In the genomic region with DNA sequence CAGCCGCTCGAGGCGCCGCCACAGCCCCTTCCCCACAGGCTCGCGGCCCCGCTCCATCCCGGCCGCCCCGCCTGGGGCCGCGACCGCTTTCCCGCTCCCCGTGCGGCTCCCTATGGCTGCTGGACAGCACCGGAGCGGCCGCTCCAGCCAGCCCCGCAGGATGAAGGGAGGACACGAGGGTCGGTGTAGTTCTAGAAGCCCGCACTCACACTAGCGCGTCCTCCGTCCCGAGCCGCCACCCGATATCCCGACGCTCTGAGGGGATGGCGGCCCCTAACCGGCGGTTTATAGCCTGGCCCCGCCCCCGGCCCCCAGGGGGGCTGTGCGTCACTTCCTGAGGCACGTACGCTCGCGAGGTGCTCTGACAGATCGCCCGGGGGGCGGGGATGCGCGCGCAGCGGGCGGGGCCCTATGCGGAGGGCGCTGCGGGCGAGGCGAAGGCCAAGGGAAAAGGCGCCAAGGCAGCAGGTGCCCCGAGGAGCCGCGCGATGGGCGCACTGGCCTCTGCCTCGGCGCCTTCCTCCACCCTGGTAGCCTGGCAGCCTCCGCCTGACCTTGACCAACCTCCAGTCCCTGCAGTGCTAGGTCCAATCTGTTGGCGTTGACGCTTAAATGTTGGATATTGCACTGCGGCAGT, we compare ENCODE assay signal across 1 cellular context.
A peak's percentile ranks its signal among the peaks of the same experiment; 100 is the strongest.
TF ChIP-seq lines count a peak whose summit lies in the region.

Gene TFRC, minus strand, starts transcription at position 257 of the 637 bp plus-strand sequence. CDS start 4,991 bp downstream, outside the sequence.

TF ChIP-seq in K562, 482 proteins besides CTCF, POLR2A, EP300 and RAD21 (continued from another document and continues in another):
- no peak for TF ChIP-seq HINFP (tag; conservative IDR thresholded peaks at IDR 0.05; ENCODE audit: low read depth)
- TF ChIP-seq XRCC4 (IDR thresholded peaks at IDR 0.05; ENCODE audit: extremely low read depth, insufficient read depth, insufficient read length), result no peak
- TF ChIP-seq SMAD4 (CRISPR knock-in tag; conservative IDR thresholded peaks at IDR 0.05), result peak; percentile 54; the same call in 1 of the 2 replicates
- TF ChIP-seq ZNF146 (CRISPR knock-in tag; IDR thresholded peaks at IDR 0.05; ENCODE audit: unreplicated experiment), result peak; percentile 8
- peak; percentile 94 for TF ChIP-seq EGR1 (conservative IDR thresholded peaks at IDR 0.05)
- no peak for TF ChIP-seq SETDB1 (IDR thresholded peaks at IDR 0.05; ENCODE audit: low read length)
- 0 out of 2 replicates have a peak, but pooled peaks have one; percentile 62 for TF ChIP-seq CBFB (CRISPR knock-in tag; IDR thresholded peaks at IDR 0.05)
- no peak for TF ChIP-seq ZNF444 (CRISPR knock-in tag; IDR thresholded peaks at IDR 0.05)
- no peak for TF ChIP-seq THRA (IDR thresholded peaks at IDR 0.05)
- TF ChIP-seq PYGO2 (tag; IDR thresholded peaks at IDR 0.05), result no peak
- TF ChIP-seq CUX1 (CRISPR knock-in tag; IDR thresholded peaks at IDR 0.05), result no peak
- peak; percentile 96 for TF ChIP-seq ARID4B (CRISPR knock-in tag; IDR thresholded peaks at IDR 0.05)
- TF ChIP-seq RBM15 (IDR thresholded peaks at IDR 0.05; ENCODE audit: insufficient read depth, low read length), result no peak
- TF ChIP-seq PPARD (CRISPR knock-in tag; IDR thresholded peaks at IDR 0.05), result no peak
- 0 out of 4 replicates have a peak, but pooled peaks of 1 of the 2 experiments have one; percentile 22 for TF ChIP-seq ETV6 (IDR thresholded peaks at IDR 0.05; ENCODE audit: borderline replicate concordance in 1 of 2, low read depth in 2 of 2, low read length in 1 of 2)
- TF ChIP-seq ETV6 (CRISPR knock-in tag; IDR thresholded peaks at IDR 0.05; ENCODE audit: borderline replicate concordance), result no peak; the same call in 1 of the 2 replicates
- TF ChIP-seq, protein P1, sequence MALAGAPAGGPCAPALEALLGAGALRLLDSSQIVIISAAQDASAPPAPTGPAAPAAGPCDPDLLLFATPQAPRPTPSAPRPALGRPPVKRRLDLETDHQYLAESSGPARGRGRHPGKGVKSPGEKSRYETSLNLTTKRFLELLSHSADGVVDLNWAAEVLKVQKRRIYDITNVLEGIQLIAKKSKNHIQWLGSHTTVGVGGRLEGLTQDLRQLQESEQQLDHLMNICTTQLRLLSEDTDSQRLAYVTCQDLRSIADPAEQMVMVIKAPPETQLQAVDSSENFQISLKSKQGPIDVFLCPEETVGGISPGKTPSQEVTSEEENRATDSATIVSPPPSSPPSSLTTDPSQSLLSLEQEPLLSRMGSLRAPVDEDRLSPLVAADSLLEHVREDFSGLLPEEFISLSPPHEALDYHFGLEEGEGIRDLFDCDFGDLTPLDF (CRISPR knock-in tag; IDR thresholded peaks at IDR 0.05), result peak; percentile 88; the same call in 1 of the 2 replicates
- TF ChIP-seq, protein P2, sequence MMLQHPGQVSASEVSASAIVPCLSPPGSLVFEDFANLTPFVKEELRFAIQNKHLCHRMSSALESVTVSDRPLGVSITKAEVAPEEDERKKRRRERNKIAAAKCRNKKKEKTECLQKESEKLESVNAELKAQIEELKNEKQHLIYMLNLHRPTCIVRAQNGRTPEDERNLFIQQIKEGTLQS (IDR thresholded peaks at IDR 0.05), result no peak
- TF ChIP-seq, protein P2 (CRISPR knock-in tag; conservative IDR thresholded peaks at IDR 0.05), result no peak
- TF ChIP-seq RBM39 (optimal IDR thresholded peaks at IDR 0.05; ENCODE audit: low read depth, low read length), result peak; percentile 41
- TF ChIP-seq ZNF3 (CRISPR knock-in tag; IDR thresholded peaks at IDR 0.05), result no peak
- TF ChIP-seq STAG1 (CRISPR knock-in tag; IDR thresholded peaks at IDR 0.05; ENCODE audit: borderline replicate concordance), result no peak
- peak; percentile 58; the same call in 1 of the 2 replicates for TF ChIP-seq ZKSCAN1 (IDR thresholded peaks at IDR 0.05; ENCODE audit: low read depth, low read length)
- 0 out of 2 replicates have a peak, but pooled peaks have one; percentile 50 for TF ChIP-seq CREB3 (tag; conservative IDR thresholded peaks at IDR 0.05; ENCODE audit: low read depth)
- no peak for TF ChIP-seq ZNF280A (IDR thresholded peaks at IDR 0.05; ENCODE audit: low read depth, partially characterized antibody)
- TF ChIP-seq FIP1L1 (IDR thresholded peaks at IDR 0.05; ENCODE audit: low read depth, low read length, poor library complexity, severe bottlenecking), result peak; percentile 99
- TF ChIP-seq, protein P3, sequence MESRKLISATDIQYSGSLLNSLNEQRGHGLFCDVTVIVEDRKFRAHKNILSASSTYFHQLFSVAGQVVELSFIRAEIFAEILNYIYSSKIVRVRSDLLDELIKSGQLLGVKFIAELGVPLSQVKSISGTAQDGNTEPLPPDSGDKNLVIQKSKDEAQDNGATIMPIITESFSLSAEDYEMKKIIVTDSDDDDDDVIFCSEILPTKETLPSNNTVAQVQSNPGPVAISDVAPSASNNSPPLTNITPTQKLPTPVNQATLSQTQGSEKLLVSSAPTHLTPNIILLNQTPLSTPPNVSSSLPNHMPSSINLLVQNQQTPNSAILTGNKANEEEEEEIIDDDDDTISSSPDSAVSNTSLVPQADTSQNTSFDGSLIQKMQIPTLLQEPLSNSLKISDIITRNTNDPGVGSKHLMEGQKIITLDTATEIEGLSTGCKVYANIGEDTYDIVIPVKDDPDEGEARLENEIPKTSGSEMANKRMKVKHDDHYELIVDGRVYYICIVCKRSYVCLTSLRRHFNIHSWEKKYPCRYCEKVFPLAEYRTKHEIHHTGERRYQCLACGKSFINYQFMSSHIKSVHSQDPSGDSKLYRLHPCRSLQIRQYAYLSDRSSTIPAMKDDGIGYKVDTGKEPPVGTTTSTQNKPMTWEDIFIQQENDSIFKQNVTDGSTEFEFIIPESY (CRISPR knock-in tag; IDR thresholded peaks at IDR 0.05), result no peak; the same call in 1 of the 2 replicates
- no peak for TF ChIP-seq ZNF354B (CRISPR knock-in tag; IDR thresholded peaks at IDR 0.05)
- peak; percentile 7 to 90; a peak in 2 of 4 replicates for TF ChIP-seq TEAD1 (CRISPR knock-in tag; IDR thresholded peaks at IDR 0.05)
- peak; percentile 94; the same call in 1 of the 2 replicates for TF ChIP-seq RBM14 (IDR thresholded peaks at IDR 0.05; ENCODE audit: borderline replicate concordance, insufficient read depth, low read depth, low read length)
- no peak for TF ChIP-seq ZNF589 (CRISPR knock-in tag; IDR thresholded peaks at IDR 0.05; ENCODE audit: low read depth)
